ENCODE assay signal across 8 cellular contexts in the genomic region with DNA sequence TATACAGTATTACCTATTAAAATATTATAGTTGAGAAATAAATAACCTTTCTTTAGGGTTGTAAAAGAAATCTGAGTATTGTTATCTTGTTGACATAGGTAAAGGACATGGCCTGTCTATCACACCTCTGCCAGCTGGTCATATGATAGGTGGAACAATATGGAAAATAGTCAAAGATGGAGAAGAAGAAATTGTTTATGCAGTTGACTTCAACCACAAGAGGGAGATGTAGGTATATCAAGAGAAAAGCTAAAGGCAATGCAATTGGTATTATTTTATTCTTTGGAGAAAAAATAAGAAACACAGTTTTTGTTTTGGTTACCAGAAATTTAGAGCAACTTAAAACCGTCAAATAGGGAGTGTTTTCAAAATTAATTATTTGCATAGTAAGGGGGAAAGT. TPM values are rescaled to one million over a fixed set of nuclear protein-coding genes. Genes with fewer than 3 reads are reported as not detected.
DNase-seq lines count a peak whose midpoint lies in the region; TF ChIP-seq lines count a peak whose summit lies in the region.

No MANE protein-coding gene starts in this region.

- no peaks in the 10 kb centered on the region for H3K27me3 Mint-ChIP-seq in neural progenitor cell (ENCODE audit: insufficient read depth, low read depth)
- H3K27me3 Mint-ChIP-seq in activated naive CD4-positive, alpha-beta T cell treated with anti-CD3 and anti-CD28 coated beads for 36 hours (ENCODE audit: low read depth) = no peaks in the 10 kb centered on the region

- H3K27ac ChIP-seq in neural progenitor cell (no peak overlapping the region), suprapubic skin (no peak overlapping the region)

- TF ChIP-seq CTCF in neural progenitor cell (IDR thresholded peaks at IDR 0.05) (peak; percentile 53), GM20000 (IDR thresholded peaks at IDR 0.05; ENCODE audit: extremely low read depth, missing control alignments) (no peak), suprapubic skin (IDR thresholded peaks at IDR 0.05) (peak in 1 of 2 donors; percentile 27)

- no peak overlapping the region for H3K27ac Mint-ChIP-seq in neural progenitor cell
- H3K27ac Mint-ChIP-seq in activated naive CD4-positive, alpha-beta T cell treated with anti-CD3 and anti-CD28 coated beads for 36 hours = no peak overlapping the region

- H3K79me2 ChIP-seq in neural progenitor cell (ENCODE audit: low read depth) = peaks cover 6% of the 10 kb centered on the region

- no peak for TF ChIP-seq POLR2A in suprapubic skin (IDR thresholded peaks at IDR 0.05)

- H3K4me2 ChIP-seq in neural progenitor cell = no peak overlapping the region

- H3K9me3 ChIP-seq in neural progenitor cell (ENCODE audit: low read depth) (no peaks in the 10 kb centered on the region), suprapubic skin (no peaks in the 10 kb centered on the region)

- TF ChIP-seq EP300 in suprapubic skin (IDR thresholded peaks at IDR 0.05) = no peak

- no peak overlapping the region for H2AFZ ChIP-seq in neural progenitor cell (replicated peaks)

- intact Hi-C loops in activated naive CD4-positive, alpha-beta T cell treated with anti-CD3 and anti-CD28 coated beads for 36 hours (cut with micrococcal nuclease) = loop anchor here (1.0 to 10.0 kb wide), 3 partner anchors 217 to 547 kb away; no protein-coding TSS in a partner anchor

- no peak overlapping the region for H3K9ac ChIP-seq in neural progenitor cell

- H3K4me1 ChIP-seq in neural progenitor cell = no peaks in the 10 kb centered on the region
- no peaks in the 10 kb centered on the region for H3K4me1 ChIP-seq in suprapubic skin

- CTCF ChIA-PET in activated naive CD4-positive, alpha-beta T cell treated with anti-CD3 and anti-CD28 coated beads for 36 hours (lab: Charles Lee) = interaction anchor here (1.0 to 1.7 kb wide), 2 partner anchors 13 to 217 kb away, joined by 3 to 4 read pairs; a partner anchor contains a TSS

- 54% methylated on average over 1 of the region's 1 CpG for WGBS in suprapubic skin

- H3K27me3 ChIP-seq in neural progenitor cell (no peaks in the 10 kb centered on the region), suprapubic skin (no peaks in the 10 kb centered on the region)

- peaks cover 3% of the 10 kb centered on the region for H4K20me1 ChIP-seq in neural progenitor cell (ENCODE audit: low read depth)

- H3K4me3 ChIP-seq in neural progenitor cell (no peak overlapping the region), suprapubic skin (no peak overlapping the region)

- H3F3A ChIP-seq in neural progenitor cell (ENCODE audit: low read depth) = no peaks in the 10 kb centered on the region

- DNase-seq in ELR (ENCODE audit: low read depth) = peak; percentile 63
- DNase-seq in NCI-H1105 treated with DMSO at 0.1 percent for 48 hours (lab: John Stamatoyannopoulos, UW) = peak; percentile 53
- DNase-seq in cerebellar cortex (ENCODE audit: low spot score) = peak; percentile 40
- peak; percentile 4 for DNase-seq in neural progenitor cell (ENCODE audit: low spot score)
- no peak for DNase-seq in GM20000 (ENCODE audit: low spot score)
- DNase-seq in suprapubic skin (ENCODE audit: low spot score in 2 of 2) = no peak
- DNase-seq in 8988T = no peak
- no peak for DNase-seq in activated naive CD4-positive, alpha-beta T cell treated with anti-CD3 and anti-CD28 coated beads for 36 hours

- no peaks in the 10 kb centered on the region for H3K4me1 Mint-ChIP-seq in neural progenitor cell
- peaks cover 2% of the 10 kb centered on the region for H3K4me1 Mint-ChIP-seq in activated naive CD4-positive, alpha-beta T cell treated with anti-CD3 and anti-CD28 coated beads for 36 hours (ENCODE audit: low read depth)

- peaks cover 67% of the 10 kb centered on the region for H3K36me3 ChIP-seq in neural progenitor cell
- peaks cover 82% of the 10 kb centered on the region for H3K36me3 ChIP-seq in suprapubic skin

- H3K4me3 Mint-ChIP-seq in neural progenitor cell = no peak overlapping the region
- no peak overlapping the region for H3K4me3 Mint-ChIP-seq in activated naive CD4-positive, alpha-beta T cell treated with anti-CD3 and anti-CD28 coated beads for 36 hours

- H3K36me3 Mint-ChIP-seq in neural progenitor cell = peaks cover 9% of the 10 kb centered on the region
- peaks cover 23% of the 10 kb centered on the region for H3K36me3 Mint-ChIP-seq in activated naive CD4-positive, alpha-beta T cell treated with anti-CD3 and anti-CD28 coated beads for 36 hours (ENCODE audit: low read depth)

- H3K9me3 Mint-ChIP-seq in neural progenitor cell = no peaks in the 10 kb centered on the region
- no peaks in the 10 kb centered on the region for H3K9me3 Mint-ChIP-seq in activated naive CD4-positive, alpha-beta T cell treated with anti-CD3 and anti-CD28 coated beads for 36 hours

RNA-seq across cellular contexts. Expression of a gene that starts 13.5 kb away (rescaled TPM):
- total RNA-seq in neural progenitor cell (ENCODE audit: low replicate concordance) (79.6 and 116 TPM in 2 replicates), suprapubic skin (10 to 100 TPM; 13.0 to 39.6 (median 32.3) TPM)
- total RNA-seq in activated naive CD4-positive, alpha-beta T cell treated with anti-CD3 and anti-CD28 coated beads for 36 hours = 100 to 1,000 TPM; 103 to 115 TPM

RNA-seq across cellular contexts. Expression of a gene that starts 13.8 kb away (rescaled TPM):
- total RNA-seq in neural progenitor cell (ENCODE audit: low replicate concordance) (239 and 348 TPM in 2 replicates), suprapubic skin (100 to 1,000 TPM; 140 to 234 (median 201) TPM)
- 100 to 1,000 TPM; 111 to 114 TPM for total RNA-seq in activated naive CD4-positive, alpha-beta T cell treated with anti-CD3 and anti-CD28 coated beads for 36 hours

RNA-seq across cellular contexts. Expression of a gene that starts 28.9 kb away (rescaled TPM):
- 39.7 and 76.6 TPM in 2 replicates for total RNA-seq in neural progenitor cell (ENCODE audit: low replicate concordance)
- total RNA-seq in suprapubic skin = 10 to 100 TPM; 35.2 to 76.9 (median 39.1) TPM
- 10 to 100 TPM; 25.0 to 27.1 TPM for total RNA-seq in activated naive CD4-positive, alpha-beta T cell treated with anti-CD3 and anti-CD28 coated beads for 36 hours

Comparison
In these comparisons a context has a peak if more than half of its experiments do, and no peak if none do; other contexts are left out.
1. DNase-seq: peak in ELR (single experiment), NCI-H1105 treated with DMSO at 0.1 percent for 48 hours (single experiment), cerebellar cortex (single experiment) and neural progenitor cell (single experiment); none in GM20000 (single experiment), suprapubic skin (0 of 2), 8988T (single experiment) and activated naive CD4-positive, alpha-beta T cell treated with anti-CD3 and anti-CD28 coated beads for 36 hours (single experiment).